17 cellular contexts compared by ENCODE assay signal in the genomic region with DNA sequence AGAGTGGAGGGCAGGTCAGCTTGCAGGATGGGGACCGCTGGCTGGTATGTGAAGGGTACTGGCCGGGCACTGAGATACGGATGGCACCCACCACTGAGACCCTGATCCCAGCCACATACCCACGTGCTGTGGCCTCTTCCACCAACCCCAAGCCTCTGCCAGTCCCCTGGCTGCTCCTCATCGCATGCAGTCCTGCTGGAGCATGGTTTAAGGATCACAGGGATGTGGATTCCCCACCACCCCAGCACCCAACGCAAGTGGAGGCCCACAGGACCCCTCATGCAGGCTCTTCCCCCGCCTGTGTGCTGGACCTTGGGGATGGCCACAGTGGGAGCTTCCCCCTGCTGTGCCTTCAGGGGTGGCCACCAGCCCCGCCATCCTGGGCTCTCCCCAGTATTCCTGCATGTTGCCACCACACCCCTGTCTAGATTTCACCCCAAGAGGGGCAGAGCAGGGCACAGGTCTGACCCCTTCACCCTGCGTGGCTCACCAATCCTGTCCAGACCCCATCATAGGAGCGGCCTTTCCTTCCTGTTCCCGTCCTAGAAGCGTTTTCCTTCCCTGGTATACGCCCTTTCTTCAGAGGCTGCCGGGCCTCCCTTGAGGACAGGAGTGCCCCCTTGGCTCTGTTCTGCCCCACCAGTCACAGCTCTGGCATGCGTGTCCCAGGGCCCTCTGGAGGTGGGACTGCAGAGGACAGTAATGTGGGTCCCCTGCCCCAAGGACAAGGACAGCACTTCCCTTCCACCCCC.
"Had no signal": no experiment of that assay in that cellular context is flagged by ENCODE, and none has a peak within 500 bp of the region (broad histone marks: within the 10 kb centered on the region; RNA-seq: fewer than 3 reads in every experiment).

No MANE protein-coding gene starts in this region.

- H3K4me2 ChIP-seq: neural progenitor cell had no signal

- H3K36me3 ChIP-seq: neural progenitor cell, pancreas, transverse colon had no signal

- H3K27ac Mint-ChIP-seq: activated naive CD8-positive, alpha-beta T cell; mesothelial cell of epicardium; neural progenitor cell had no signal

- H2AFZ ChIP-seq: neural progenitor cell had no signal

- H3K4me3 Mint-ChIP-seq: activated naive CD8-positive, alpha-beta T cell; activated T-cell treated with anti-CD3 and anti-CD28 coated beads, Interleukin-2, amount 50 U/mL, for 4 hours; mesothelial cell of epicardium; neural progenitor cell had no signal

- H3K4me1 ChIP-seq: neural progenitor cell had no signal

- H3K9me3 ChIP-seq: pancreas, transverse colon had no signal

- H3K27ac ChIP-seq: brain microvascular endothelial cell, neural progenitor cell, pancreas had no signal

- H3K36me3 Mint-ChIP-seq: activated naive CD8-positive, alpha-beta T cell; mesothelial cell of epicardium; neural progenitor cell had no signal

- H3K27me3 ChIP-seq: brain microvascular endothelial cell, neural progenitor cell, pancreas, transverse colon had no signal

- H3K4me3 ChIP-seq: neural progenitor cell, pancreas, transverse colon had no signal

- DNase-seq: activated CD4-positive, alpha-beta T cell treated with anti-CD3 and anti-CD28 coated beads for 1 hour; activated CD4-positive, alpha-beta T cell treated with anti-CD3 and anti-CD28 coated beads, Interleukin-2, amount 50 U/mL, for 48 hours; activated effector memory CD4-positive, alpha-beta T cell treated with Interleukin-2 at 50 U/mL for 16 hours; activated T-cell treated with anti-CD3 and anti-CD28 coated beads, Interleukin-2, amount 50 U/mL, for 4 hours; brain microvascular endothelial cell; effector CD8-positive, alpha-beta T cell; head of caudate nucleus; kidney glomerular epithelial cell; stimulated activated CD4-positive, alpha-beta T cell treated with anti-CD3 and anti-CD28 coated beads, Interleukin-2, amount 100 ng/mL, for 48 hours; stimulated activated naive CD4-positive, alpha-beta T cell; substantia nigra; SW 1271; transverse colon had no signal

- H3K9ac ChIP-seq: neural progenitor cell had no signal

- ATAC-seq: activated T-cell treated with anti-CD3 and anti-CD28 coated beads, Interleukin-2, amount 50 U/mL, for 4 hours; pancreas had no signal

- H3K4me1 Mint-ChIP-seq: mesothelial cell of epicardium had no signal

- H3K9me3 Mint-ChIP-seq: activated T-cell treated with anti-CD3 and anti-CD28 coated beads, Interleukin-2, amount 50 U/mL, for 4 hours had no signal
